In the genomic region with DNA sequence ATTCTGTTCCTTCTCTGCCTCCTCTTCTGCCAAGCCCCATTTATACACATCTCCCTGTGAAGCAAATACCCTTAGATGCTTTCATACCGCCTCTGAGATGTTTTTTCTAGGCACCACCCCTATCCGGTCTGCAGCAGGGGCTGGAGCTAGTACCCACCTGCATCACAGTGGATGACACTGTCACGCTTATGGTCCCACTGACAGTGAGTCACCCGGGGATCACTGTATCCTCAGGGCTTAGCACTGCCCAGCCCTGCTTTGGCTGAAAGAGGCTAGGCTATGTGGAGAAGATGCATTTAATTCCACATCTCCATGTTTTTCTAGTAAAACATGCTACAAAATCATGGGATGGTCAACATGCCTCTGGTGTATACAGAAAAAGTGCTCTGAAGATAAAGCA, we compare ENCODE assay signal across 23 cellular contexts. TPM values are rescaled to one million over a fixed set of nuclear protein-coding genes. Genes with fewer than 3 reads are reported as not detected.
DNase-seq lines count a peak whose midpoint lies in the region; ATAC-seq and TF ChIP-seq lines count a peak whose summit lies in the region.
"Had no signal": no experiment of that assay in that cellular context is flagged by ENCODE, and none has a peak within 500 bp of the region (broad histone marks: within the 10 kb centered on the region; RNA-seq: fewer than 3 reads in every experiment).

No MANE protein-coding gene starts in this region.

- H3K9me3 ChIP-seq in psoas muscle (no peaks in the 10 kb centered on the region), gastroesophageal sphincter (no peaks in the 10 kb centered on the region)
- H3K9me3 ChIP-seq: A549; BE2C; BLaER1 treated with 17β-estradiol and CSF1 and Interleukin-3, amounts not matched to agents 10 nM and 100 nM had no signal

- H3K4me3 ChIP-seq in psoas muscle (no peak overlapping the region), gastroesophageal sphincter (no peak overlapping the region)
- H3K4me3 ChIP-seq: A549; BLaER1 treated with 17β-estradiol and CSF1 and Interleukin-3, amounts not matched to agents 10 nM and 100 nM; GM23338 had no signal

- H3K27ac ChIP-seq in psoas muscle (no peak overlapping the region), gastroesophageal sphincter (no peak overlapping the region)
- H3K27ac ChIP-seq: A549; BLaER1 treated with 17β-estradiol and CSF1 and Interleukin-3, amounts not matched to agents 10 nM and 100 nM had no signal

- H3K27me3 ChIP-seq in psoas muscle (ENCODE audit: insufficient read depth in 3 of 3, low read length in 2 of 3) (no peaks in the 10 kb centered on the region), gastroesophageal sphincter (no peaks in the 10 kb centered on the region)
- H3K27me3 ChIP-seq: BE2C; BLaER1 treated with 17β-estradiol and CSF1 and Interleukin-3, amounts not matched to agents 10 nM and 100 nM had no signal

- TF ChIP-seq POLR2A in gastroesophageal sphincter (IDR thresholded peaks at IDR 0.05) = no peak

- 44 to 65% (median 50%) methylated on average over 4 of the region's 4 CpGs for WGBS in psoas muscle, 3 donors
- WGBS in gastroesophageal sphincter (ENCODE audit: low coverage in 1 of 2), 2 donors = 74 to 80% methylated on average over 3 to 4 of the region's 4 CpGs

- H3K36me3 ChIP-seq in psoas muscle (ENCODE audit: insufficient read depth in 1 of 2, low read depth in 1 of 2) = peaks cover 0 to 15% of the 10 kb centered on the region in 2 donors
- no peaks in the 10 kb centered on the region for H3K36me3 ChIP-seq in gastroesophageal sphincter
- H3K36me3 ChIP-seq: BE2C; BLaER1 treated with 17β-estradiol and CSF1 and Interleukin-3, amounts not matched to agents 10 nM and 100 nM had no signal

- ATAC-seq in psoas muscle = peak; percentile 68 to 79 (median 74)
- ATAC-seq in gastroesophageal sphincter = no peak
- ATAC-seq: A549, GM23338, HCT116 had no signal

- DNase-seq in Daoy (ENCODE audit: low read depth) = peak; percentile 12
- peak; percentile 29 for DNase-seq in RPMI7951 (ENCODE audit: low read depth)
- peak; percentile 49 for DNase-seq in islet precursor cell
- DNase-seq in psoas muscle = no peak
- DNase-seq in stimulated activated CD4-positive, alpha-beta T cell treated with anti-CD3 and anti-CD28 coated beads, Interleukin-4, amount 100 ng/mL, for 24 hours = no peak
- DNase-seq in DMS 273 treated with DMSO at 0.1 percent for 48 hours (lab: John Stamatoyannopoulos, UW) = no peak
- DNase-seq: 8988T; ACHN; AML-193; BE2C; CD4-positive, alpha-beta T cell; CD8-positive, alpha-beta memory T cell; DMS79; GF-D8; H9 had no signal

- intact Hi-C loops in psoas muscle (cut with DNase I) = no loop called here

- TF ChIP-seq CTCF in psoas muscle (IDR thresholded peaks at IDR 0.05) = no peak
- no peak for TF ChIP-seq CTCF in gastroesophageal sphincter (IDR thresholded peaks at IDR 0.05)

- H3K4me1 ChIP-seq in psoas muscle (peaks cover 23% of the 10 kb centered on the region), gastroesophageal sphincter (no peaks in the 10 kb centered on the region)
- H3K4me1 ChIP-seq: A549; BE2C; BLaER1 treated with 17β-estradiol and CSF1 and Interleukin-3, amounts not matched to agents 10 nM and 100 nM had no signal

- no peak for TF ChIP-seq EP300 in gastroesophageal sphincter (IDR thresholded peaks at IDR 0.05)

RNA-seq across cellular contexts. Expression of gene FABP1, which starts 9.9 kb away (rescaled TPM):
- total RNA-seq in Daoy (2014; rRNA removed; shearing (Covaris generic)) = not detected in 2 replicates
- not detected in 2 replicates for total RNA-seq in RPMI7951 (2014; rRNA removed; shearing (Covaris generic))
- under 1 TPM in 3 of 4 donors, not detected in 1; 0.52 to 0.89 (median 0.65) TPM for total RNA-seq in psoas muscle
- 1 to 10 TPM in 2 of 3 donors, not detected in 1; 1.6 to 4.5 TPM for polyA plus RNA-seq in psoas muscle
- not detected for total RNA-seq in gastroesophageal sphincter
- total RNA-seq: CD4-positive, alpha-beta T cell; CD8-positive, alpha-beta memory T cell; G401; GM23338; H4; H9 had no signal
- polyA plus RNA-seq: A549; CD14-positive monocyte; CD8-positive, alpha-beta memory T cell; GM23338 had no signal

RNA-seq across cellular contexts. Expression of gene SMYD1, which starts 50.4 kb away (rescaled TPM):
- not detected in 2 replicates for total RNA-seq in Daoy (2014; rRNA removed; shearing (Covaris generic))
- not detected in 2 replicates for total RNA-seq in RPMI7951 (2014; rRNA removed; shearing (Covaris generic))
- total RNA-seq in psoas muscle (100 to 1,000 TPM; 143 to 325 (median 232) TPM), gastroesophageal sphincter (10 to 100 TPM in 3 of 4 donors, 1 to 10 TPM in 1; 2.0 to 37.0 (median 13.2) TPM)
- polyA plus RNA-seq in psoas muscle = 100 to 1,000 TPM in 1 of 3 donors, 10 to 100 TPM in 1, 1 to 10 TPM in 1; 8.0 to 112 (median 57.2) TPM
- total RNA-seq: CD4-positive, alpha-beta T cell; CD8-positive, alpha-beta memory T cell; G401; H4; H9 had no signal
- polyA plus RNA-seq: A549; CD14-positive monocyte; CD8-positive, alpha-beta memory T cell; GM23338 had no signal

RNA-seq across cellular contexts. Expression of gene THNSL2, which starts 52.2 kb away (rescaled TPM):
- total RNA-seq in Daoy (2014; rRNA removed; shearing (Covaris generic)) = not detected in 2 replicates
- total RNA-seq in RPMI7951 (2014; rRNA removed; shearing (Covaris generic)) = 4.4 and 4.6 TPM in 2 replicates
- total RNA-seq in psoas muscle = 10 to 100 TPM; 49.6 to 71.7 (median 58.0) TPM
- polyA plus RNA-seq in psoas muscle = 10 to 100 TPM; 12.4 to 50.2 (median 40.3) TPM
- 10 to 100 TPM in 3 of 4 donors, 1 to 10 TPM in 1; 2.6 to 44.8 (median 27.7) TPM for total RNA-seq in gastroesophageal sphincter
- total RNA-seq: G401, H4 had no signal
- polyA plus RNA-seq: CD8-positive, alpha-beta memory T cell had no signal

Comparison
In these comparisons a context has a peak if more than half of its experiments do, and no peak if none do; other contexts are left out.
1. DNase-seq: peak in Daoy (single experiment), RPMI7951 (single experiment) and islet precursor cell (single experiment); none in psoas muscle (0 of 2), stimulated activated CD4-positive, alpha-beta T cell treated with anti-CD3 and anti-CD28 coated beads, Interleukin-4, amount 100 ng/mL, for 24 hours (single experiment) and DMS 273 treated with DMSO at 0.1 percent for 48 hours (single experiment).